Comparison of ENCODE assay signal across 24 cellular contexts in the genomic region with DNA sequence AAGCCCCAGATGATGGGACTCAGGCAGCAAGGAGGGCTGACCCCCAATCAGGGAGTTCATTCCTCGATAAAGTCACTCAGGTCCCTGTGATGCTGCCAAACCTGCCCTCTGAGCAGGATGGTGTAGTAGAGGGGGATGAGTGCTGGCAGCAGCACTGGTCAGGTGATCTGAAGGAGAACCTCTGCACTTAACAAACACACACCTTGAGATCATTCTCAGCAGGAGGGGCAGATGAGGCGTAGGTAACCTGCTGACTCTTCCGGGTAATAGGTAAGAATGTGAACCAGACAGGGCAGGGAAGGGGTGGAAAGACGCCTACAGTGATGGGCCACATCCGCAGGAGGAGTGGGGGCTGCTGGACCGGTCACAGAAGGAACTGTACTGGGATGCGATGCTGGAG. TPM values are rescaled to one million over a fixed set of nuclear protein-coding genes. Genes with fewer than 3 reads are reported as not detected.
"Had no signal": no experiment of that assay in that cellular context is flagged by ENCODE, and none has a peak within 500 bp of the region (broad histone marks: within the 10 kb centered on the region; RNA-seq: fewer than 3 reads in every experiment).

No MANE protein-coding gene starts in this region.

- H3K4me3 ChIP-seq: adrenal gland, ascending aorta, breast epithelium, heart left ventricle, thyroid gland, upper lobe of right lung had no signal

- ATAC-seq: activated T-cell treated with anti-CD3 and anti-CD28 coated beads, Interleukin-2, amount 50 U/mL, for 72 hours; heart left ventricle; left ventricle myocardium superior; natural killer cell; right cardiac atrium; upper lobe of right lung had no signal

- H3K27me3 ChIP-seq: adrenal gland, ascending aorta, breast epithelium, heart left ventricle, thyroid gland, upper lobe of right lung had no signal

- H2AFZ ChIP-seq: parathyroid adenoma had no signal

- DNase-seq: activated CD4-positive, alpha-beta T cell treated with anti-CD3 and anti-CD28 coated beads, Interleukin-2, amount 10 ng/mL, durations not matched to agents 7 days and 5 days; activated CD8-positive, alpha-beta memory T cell treated with anti-CD3 and anti-CD28 coated beads, Interleukin-2, amount 50 U/mL, for 4 hours; activated effector memory CD4-positive, alpha-beta T cell treated with anti-CD3 and anti-CD28 coated beads, Interleukin-2, amount 50 U/mL, for 16 hours; activated naive CD4-positive, alpha-beta T cell treated with anti-CD3 and anti-CD28 coated beads, Interleukin-2, amount 10 ng/mL, durations not matched to agents 7 days and 5 days; activated T-cell treated with anti-CD3 and anti-CD28 coated beads, Interleukin-2, amount 50 U/mL, for 72 hours; cerebellar nuclear complex; cortex of kidney; heart left ventricle; left ventricle myocardium superior; midbrain; natural killer cell; stimulated activated CD4-positive, alpha-beta T cell treated with anti-CD3 and anti-CD28 coated beads, Interleukin-12 subunit alpha, Interleukin-12 subunit beta, amount 100 ng/mL, for 4 hours; stimulated activated CD4-positive, alpha-beta T cell treated with anti-CD3 and anti-CD28 coated beads, Interleukin-4, amount 100 ng/mL, for 4 hours; substantia nigra; thyroid gland; upper lobe of right lung had no signal

- H3K9me3 ChIP-seq: adrenal gland, ascending aorta, breast epithelium, heart left ventricle, thyroid gland, upper lobe of right lung had no signal

- H3K27me3 Mint-ChIP-seq: activated CD4-positive, alpha-beta T cell treated with anti-CD3 and anti-CD28 coated beads, Interleukin-2, amount 10 ng/mL, durations not matched to agents 7 days and 5 days; activated naive CD4-positive, alpha-beta T cell treated with anti-CD3 and anti-CD28 coated beads, Interleukin-2, amount 10 ng/mL, durations not matched to agents 7 days and 5 days; stimulated activated naive CD8-positive, alpha-beta T cell treated with anti-CD3 and anti-CD28 coated beads, Interleukin-15, Interleukin-2, amounts not matched to agents 100 ng/mL and 50 ng/mL, for 24 hours had no signal

- H3K36me3 ChIP-seq: breast epithelium had no signal

- H3K9me3 Mint-ChIP-seq: activated CD4-positive, alpha-beta T cell treated with anti-CD3 and anti-CD28 coated beads, Interleukin-2, amount 10 ng/mL, durations not matched to agents 7 days and 5 days; activated naive CD4-positive, alpha-beta T cell treated with anti-CD3 and anti-CD28 coated beads, Interleukin-2, amount 10 ng/mL, durations not matched to agents 7 days and 5 days; activated T-cell treated with anti-CD3 and anti-CD28 coated beads, Interleukin-2, amount 50 U/mL, for 72 hours; natural killer cell; stimulated activated naive CD8-positive, alpha-beta T cell treated with anti-CD3 and anti-CD28 coated beads, Interleukin-15, Interleukin-2, amounts not matched to agents 100 ng/mL and 50 ng/mL, for 24 hours; T-helper 1 cell treated with Interleukin-12 subunit alpha and Interleukin-12 subunit beta and Interleukin-4 antibody, amounts not matched to agents 30 μg/mL and 1 μg/mL, for 36 hours had no signal

- H3K27ac ChIP-seq: adrenal gland, ascending aorta, breast epithelium, epithelial cell of prostate, heart left ventricle, parathyroid adenoma, thyroid gland, upper lobe of right lung had no signal

- H3K79me2 ChIP-seq: parathyroid adenoma had no signal

- H3K27ac Mint-ChIP-seq: activated CD4-positive, alpha-beta T cell treated with anti-CD3 and anti-CD28 coated beads, Interleukin-2, amount 10 ng/mL, durations not matched to agents 7 days and 5 days; activated naive CD4-positive, alpha-beta T cell treated with anti-CD3 and anti-CD28 coated beads, Interleukin-2, amount 10 ng/mL, durations not matched to agents 7 days and 5 days; activated T-cell treated with anti-CD3 and anti-CD28 coated beads, Interleukin-2, amount 50 U/mL, for 72 hours; natural killer cell; stimulated activated naive CD8-positive, alpha-beta T cell treated with anti-CD3 and anti-CD28 coated beads, Interleukin-15, Interleukin-2, amounts not matched to agents 100 ng/mL and 50 ng/mL, for 24 hours; T-helper 1 cell treated with Interleukin-12 subunit alpha and Interleukin-12 subunit beta and Interleukin-4 antibody, amounts not matched to agents 30 μg/mL and 1 μg/mL, for 36 hours had no signal

- H3K9ac ChIP-seq: parathyroid adenoma had no signal

- H3K36me3 Mint-ChIP-seq: natural killer cell had no signal

- H3K4me3 Mint-ChIP-seq: activated CD4-positive, alpha-beta T cell treated with anti-CD3 and anti-CD28 coated beads, Interleukin-2, amount 10 ng/mL, durations not matched to agents 7 days and 5 days; activated naive CD4-positive, alpha-beta T cell treated with anti-CD3 and anti-CD28 coated beads, Interleukin-2, amount 10 ng/mL, durations not matched to agents 7 days and 5 days; activated T-cell treated with anti-CD3 and anti-CD28 coated beads, Interleukin-2, amount 50 U/mL, for 72 hours; natural killer cell; stimulated activated naive CD8-positive, alpha-beta T cell treated with anti-CD3 and anti-CD28 coated beads, Interleukin-15, Interleukin-2, amounts not matched to agents 100 ng/mL and 50 ng/mL, for 24 hours; T-helper 1 cell treated with Interleukin-12 subunit alpha and Interleukin-12 subunit beta and Interleukin-4 antibody, amounts not matched to agents 30 μg/mL and 1 μg/mL, for 36 hours had no signal

RNA-seq across cellular contexts. Expression of a gene that starts 32.5 kb away (rescaled TPM):
- total RNA-seq: ascending aorta had no signal
